In the genomic region with DNA sequence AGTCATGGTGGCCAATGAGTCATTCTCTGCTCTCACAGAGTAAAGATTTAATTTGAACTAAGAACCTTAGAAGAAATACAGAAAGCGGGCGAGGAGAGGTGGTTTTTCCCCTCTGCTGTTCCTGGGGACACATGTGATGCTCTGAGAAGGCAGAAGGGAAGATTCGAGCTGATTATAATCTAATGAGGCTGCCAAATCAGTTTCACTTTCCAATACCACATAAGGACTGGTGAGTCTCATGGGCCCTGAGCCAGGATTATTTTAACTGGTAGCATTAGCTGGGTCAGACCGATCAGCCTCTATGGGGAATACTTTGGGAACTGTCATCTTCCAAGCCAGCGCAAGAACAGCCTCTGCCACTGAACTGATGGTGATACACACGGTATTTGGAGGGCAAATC, we compare ENCODE assay signal across 11 cellular contexts.
DNase-seq lines count a peak whose midpoint lies in the region; ATAC-seq and TF ChIP-seq lines count a peak whose summit lies in the region.
"Had no signal": no experiment of that assay in that cellular context is flagged by ENCODE, and none has a peak within 500 bp of the region (broad histone marks: within the 10 kb centered on the region; RNA-seq: fewer than 3 reads in every experiment).

No MANE protein-coding gene starts in this region.

- H3K9me3 Mint-ChIP-seq in IgD-negative memory B cell = peaks cover 0 to 1% (median 0%) of the 10 kb centered on the region in 3 donors

- peak overlapping the region; percentile 41 to 97 (median 66) for H3K4me3 Mint-ChIP-seq in IgD-negative memory B cell

- peaks cover 4% of the 10 kb centered on the region for H3K36me3 Mint-ChIP-seq in IgD-negative memory B cell

- TF ChIP-seq CTCF in fibroblast of mammary gland (conservative IDR thresholded peaks at IDR 0.05; ENCODE audit: control insufficient read depth, insufficient read depth, low read depth, low read length) (no peak), GM10248 (IDR thresholded peaks at IDR 0.05; ENCODE audit: control extremely low read depth, extremely low read depth, low read depth, missing control alignments) (no peak)

- CTCF ChIA-PET in GM10248 (lab: Yijun Ruan, JAX) = interaction anchor here (0.9 to 14.5 kb wide), 9 partner anchors 10 to 458 kb away, joined by 3 to 189 read pairs (median 4); no protein-coding TSS in a partner anchor

- no peak overlapping the region for H3K4me3 ChIP-seq in fibroblast of mammary gland (ENCODE audit: control insufficient read depth, low read depth, low read length)
- H3K4me3 ChIP-seq: adrenal gland, esophagus muscularis mucosa, lower lobe of right lung had no signal

- H3K4me1 Mint-ChIP-seq in IgD-negative memory B cell = peaks cover 50 to 53% (median 52%) of the 10 kb centered on the region in 3 donors

- peaks cover 1% of the 10 kb centered on the region for H3K27me3 Mint-ChIP-seq in IgD-negative memory B cell

- DNase-seq in EL = peak; percentile 26
- DNase-seq in fibroblast of mammary gland (ENCODE audit: low read depth) = peak; percentile 26
- DNase-seq in effector CD4-positive, alpha-beta T cell = no peak
- DNase-seq in GM10248 (ENCODE audit: extremely low spot score) = no peak
- DNase-seq in stimulated activated CD4-positive, alpha-beta T cell treated with anti-CD3 and anti-CD28 coated beads, Interleukin-1b, Interleukin-23, amount 100 ng/mL, for 48 hours = no peak
- DNase-seq in occipital lobe (lab: John Stamatoyannopoulos, UW) = no peak
- DNase-seq: adrenal gland, lower lobe of right lung had no signal

- peak overlapping the region; percentile 81 to 93 (median 85) for H3K27ac Mint-ChIP-seq in IgD-negative memory B cell

- peak; percentile 24 for ATAC-seq in GM19025 (IDR thresholded peaks at IDR 0.05; ENCODE audit: low read depth, unreplicated experiment)
- ATAC-seq: lower lobe of right lung had no signal

- POLR2A ChIA-PET in GM10248 (lab: Yijun Ruan, JAX) = no interaction called here

Comparison
In these comparisons a context has a peak if more than half of its experiments do, and no peak if none do; other contexts are left out.
1. DNase-seq: peak in EL (single experiment) and fibroblast of mammary gland (single experiment); none in effector CD4-positive, alpha-beta T cell (single experiment), GM10248 (single experiment), stimulated activated CD4-positive, alpha-beta T cell treated with anti-CD3 and anti-CD28 coated beads, Interleukin-1b, Interleukin-23, amount 100 ng/mL, for 48 hours (single experiment) and occipital lobe (single experiment).